1 cellular context compared by ENCODE assay signal in the genomic region with DNA sequence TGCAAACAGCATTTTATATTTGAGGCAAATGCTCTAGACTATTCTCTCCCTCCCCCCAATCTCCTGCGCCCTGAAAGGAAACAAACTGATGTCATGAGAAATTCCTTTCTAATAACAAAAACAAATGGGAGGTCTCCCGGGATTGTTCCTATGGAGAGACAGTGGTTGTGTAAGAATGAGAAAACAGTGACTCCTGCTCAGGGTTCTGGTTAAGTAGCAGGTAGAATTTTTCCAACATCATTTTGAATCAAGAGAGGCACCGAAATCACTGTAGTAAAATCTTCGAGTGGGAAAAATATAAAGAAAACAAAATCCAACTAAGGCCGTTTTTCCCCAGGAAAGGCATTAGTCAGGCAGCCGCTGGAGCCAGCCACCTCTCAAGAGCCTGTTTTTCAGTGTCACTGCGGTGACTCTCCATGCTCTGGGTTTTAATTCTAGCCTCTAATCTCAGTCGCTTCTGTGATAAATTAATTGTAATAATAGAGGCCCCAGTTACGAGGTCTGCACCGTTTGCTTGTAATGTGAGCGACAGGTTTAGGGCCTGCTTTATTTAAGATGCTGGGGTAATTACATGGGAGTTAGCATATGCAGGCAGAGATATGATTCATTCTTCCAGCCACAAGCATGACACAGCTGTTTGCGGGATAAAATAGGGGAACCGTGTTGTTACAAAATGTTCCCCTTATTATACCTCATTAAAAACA.
TF ChIP-seq lines count a peak whose summit lies in the region.

No MANE protein-coding gene starts in this region.

TF ChIP-seq in H1, 55 proteins besides CTCF, POLR2A, EP300 and RAD21 (continued from another document):
- TF ChIP-seq, protein P1, sequence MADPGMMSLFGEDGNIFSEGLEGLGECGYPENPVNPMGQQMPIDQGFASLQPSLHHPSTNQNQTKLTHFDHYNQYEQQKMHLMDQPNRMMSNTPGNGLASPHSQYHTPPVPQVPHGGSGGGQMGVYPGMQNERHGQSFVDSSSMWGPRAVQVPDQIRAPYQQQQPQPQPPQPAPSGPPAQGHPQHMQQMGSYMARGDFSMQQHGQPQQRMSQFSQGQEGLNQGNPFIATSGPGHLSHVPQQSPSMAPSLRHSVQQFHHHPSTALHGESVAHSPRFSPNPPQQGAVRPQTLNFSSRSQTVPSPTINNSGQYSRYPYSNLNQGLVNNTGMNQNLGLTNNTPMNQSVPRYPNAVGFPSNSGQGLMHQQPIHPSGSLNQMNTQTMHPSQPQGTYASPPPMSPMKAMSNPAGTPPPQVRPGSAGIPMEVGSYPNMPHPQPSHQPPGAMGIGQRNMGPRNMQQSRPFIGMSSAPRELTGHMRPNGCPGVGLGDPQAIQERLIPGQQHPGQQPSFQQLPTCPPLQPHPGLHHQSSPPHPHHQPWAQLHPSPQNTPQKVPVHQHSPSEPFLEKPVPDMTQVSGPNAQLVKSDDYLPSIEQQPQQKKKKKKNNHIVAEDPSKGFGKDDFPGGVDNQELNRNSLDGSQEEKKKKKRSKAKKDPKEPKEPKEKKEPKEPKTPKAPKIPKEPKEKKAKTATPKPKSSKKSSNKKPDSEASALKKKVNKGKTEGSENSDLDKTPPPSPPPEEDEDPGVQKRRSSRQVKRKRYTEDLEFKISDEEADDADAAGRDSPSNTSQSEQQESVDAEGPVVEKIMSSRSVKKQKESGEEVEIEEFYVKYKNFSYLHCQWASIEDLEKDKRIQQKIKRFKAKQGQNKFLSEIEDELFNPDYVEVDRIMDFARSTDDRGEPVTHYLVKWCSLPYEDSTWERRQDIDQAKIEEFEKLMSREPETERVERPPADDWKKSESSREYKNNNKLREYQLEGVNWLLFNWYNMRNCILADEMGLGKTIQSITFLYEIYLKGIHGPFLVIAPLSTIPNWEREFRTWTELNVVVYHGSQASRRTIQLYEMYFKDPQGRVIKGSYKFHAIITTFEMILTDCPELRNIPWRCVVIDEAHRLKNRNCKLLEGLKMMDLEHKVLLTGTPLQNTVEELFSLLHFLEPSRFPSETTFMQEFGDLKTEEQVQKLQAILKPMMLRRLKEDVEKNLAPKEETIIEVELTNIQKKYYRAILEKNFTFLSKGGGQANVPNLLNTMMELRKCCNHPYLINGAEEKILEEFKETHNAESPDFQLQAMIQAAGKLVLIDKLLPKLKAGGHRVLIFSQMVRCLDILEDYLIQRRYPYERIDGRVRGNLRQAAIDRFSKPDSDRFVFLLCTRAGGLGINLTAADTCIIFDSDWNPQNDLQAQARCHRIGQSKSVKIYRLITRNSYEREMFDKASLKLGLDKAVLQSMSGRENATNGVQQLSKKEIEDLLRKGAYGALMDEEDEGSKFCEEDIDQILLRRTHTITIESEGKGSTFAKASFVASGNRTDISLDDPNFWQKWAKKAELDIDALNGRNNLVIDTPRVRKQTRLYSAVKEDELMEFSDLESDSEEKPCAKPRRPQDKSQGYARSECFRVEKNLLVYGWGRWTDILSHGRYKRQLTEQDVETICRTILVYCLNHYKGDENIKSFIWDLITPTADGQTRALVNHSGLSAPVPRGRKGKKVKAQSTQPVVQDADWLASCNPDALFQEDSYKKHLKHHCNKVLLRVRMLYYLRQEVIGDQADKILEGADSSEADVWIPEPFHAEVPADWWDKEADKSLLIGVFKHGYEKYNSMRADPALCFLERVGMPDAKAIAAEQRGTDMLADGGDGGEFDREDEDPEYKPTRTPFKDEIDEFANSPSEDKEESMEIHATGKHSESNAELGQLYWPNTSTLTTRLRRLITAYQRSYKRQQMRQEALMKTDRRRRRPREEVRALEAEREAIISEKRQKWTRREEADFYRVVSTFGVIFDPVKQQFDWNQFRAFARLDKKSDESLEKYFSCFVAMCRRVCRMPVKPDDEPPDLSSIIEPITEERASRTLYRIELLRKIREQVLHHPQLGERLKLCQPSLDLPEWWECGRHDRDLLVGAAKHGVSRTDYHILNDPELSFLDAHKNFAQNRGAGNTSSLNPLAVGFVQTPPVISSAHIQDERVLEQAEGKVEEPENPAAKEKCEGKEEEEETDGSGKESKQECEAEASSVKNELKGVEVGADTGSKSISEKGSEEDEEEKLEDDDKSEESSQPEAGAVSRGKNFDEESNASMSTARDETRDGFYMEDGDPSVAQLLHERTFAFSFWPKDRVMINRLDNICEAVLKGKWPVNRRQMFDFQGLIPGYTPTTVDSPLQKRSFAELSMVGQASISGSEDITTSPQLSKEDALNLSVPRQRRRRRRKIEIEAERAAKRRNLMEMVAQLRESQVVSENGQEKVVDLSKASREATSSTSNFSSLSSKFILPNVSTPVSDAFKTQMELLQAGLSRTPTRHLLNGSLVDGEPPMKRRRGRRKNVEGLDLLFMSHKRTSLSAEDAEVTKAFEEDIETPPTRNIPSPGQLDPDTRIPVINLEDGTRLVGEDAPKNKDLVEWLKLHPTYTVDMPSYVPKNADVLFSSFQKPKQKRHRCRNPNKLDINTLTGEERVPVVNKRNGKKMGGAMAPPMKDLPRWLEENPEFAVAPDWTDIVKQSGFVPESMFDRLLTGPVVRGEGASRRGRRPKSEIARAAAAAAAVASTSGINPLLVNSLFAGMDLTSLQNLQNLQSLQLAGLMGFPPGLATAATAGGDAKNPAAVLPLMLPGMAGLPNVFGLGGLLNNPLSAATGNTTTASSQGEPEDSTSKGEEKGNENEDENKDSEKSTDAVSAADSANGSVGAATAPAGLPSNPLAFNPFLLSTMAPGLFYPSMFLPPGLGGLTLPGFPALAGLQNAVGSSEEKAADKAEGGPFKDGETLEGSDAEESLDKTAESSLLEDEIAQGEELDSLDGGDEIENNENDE (IDR thresholded peaks at IDR 0.05; ENCODE audit: insufficient replicate concordance, low read length): no peak
- TF ChIP-seq, protein P2, sequence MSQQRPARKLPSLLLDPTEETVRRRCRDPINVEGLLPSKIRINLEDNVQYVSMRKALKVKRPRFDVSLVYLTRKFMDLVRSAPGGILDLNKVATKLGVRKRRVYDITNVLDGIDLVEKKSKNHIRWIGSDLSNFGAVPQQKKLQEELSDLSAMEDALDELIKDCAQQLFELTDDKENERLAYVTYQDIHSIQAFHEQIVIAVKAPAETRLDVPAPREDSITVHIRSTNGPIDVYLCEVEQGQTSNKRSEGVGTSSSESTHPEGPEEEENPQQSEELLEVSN (IDR thresholded peaks at IDR 0.05): no peak
